21 cellular contexts compared by ENCODE assay signal in the genomic region with DNA sequence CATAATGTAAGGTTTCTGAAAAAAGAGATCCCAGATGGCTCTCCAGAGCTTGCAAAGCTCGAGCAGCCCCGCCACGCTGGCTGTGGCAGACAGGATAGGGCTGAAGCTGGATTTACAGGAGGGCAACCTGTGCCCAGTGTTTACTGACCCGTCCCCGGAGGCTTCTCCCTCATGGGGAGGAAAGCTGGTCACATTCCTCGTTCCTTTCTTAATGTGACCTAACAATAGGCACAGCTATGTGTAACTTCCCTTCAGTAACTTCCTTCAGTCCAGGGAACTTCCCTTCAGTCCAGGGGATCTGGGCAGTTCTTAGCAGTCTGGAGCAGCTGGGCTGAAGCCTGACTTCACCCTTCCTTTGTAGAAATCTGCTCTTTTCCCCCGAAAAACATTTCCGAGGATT. TPM values are rescaled to one million over a fixed set of nuclear protein-coding genes. Genes with fewer than 3 reads are reported as not detected.
DNase-seq lines count a peak whose midpoint lies in the region; ATAC-seq and TF ChIP-seq lines count a peak whose summit lies in the region.
"Had no signal": no experiment of that assay in that cellular context is flagged by ENCODE, and none has a peak within 500 bp of the region (broad histone marks: within the 10 kb centered on the region; RNA-seq: fewer than 3 reads in every experiment).

No MANE protein-coding gene starts in this region.

- H3K9me3 ChIP-seq in lung (ENCODE audit: control insufficient read depth in 2 of 2, insufficient read depth in 1 of 2, low read length in 1 of 2) = no peaks in the 10 kb centered on the region
- no peaks in the 10 kb centered on the region for H3K9me3 ChIP-seq in T-helper 17 cell (ENCODE audit: control insufficient read depth, low read length, poor library complexity, severe bottlenecking)

- TF ChIP-seq CTCF in fibroblast of pulmonary artery (IDR thresholded peaks at IDR 0.05; ENCODE audit: low read length, missing control alignments) (no peak), lung (IDR thresholded peaks at IDR 0.05; ENCODE audit: control extremely low read depth, extremely low read depth) (no peak), dorsolateral prefrontal cortex (IDR thresholded peaks at IDR 0.05 in 54 of 56, conservative IDR thresholded peaks at IDR 0.05 in 2 of 56; ENCODE audit: low read depth in 1 of 56, partially characterized antibody in 56 of 56) (no peak)

- H3K4me3 ChIP-seq in fibroblast of pulmonary artery (replicated peaks; ENCODE audit: low read depth, low read length) (no peak overlapping the region), lung (no peak overlapping the region), dorsolateral prefrontal cortex (no peak overlapping the region)
- H3K4me3 ChIP-seq: cardiac muscle cell had no signal

- H3K4me1 Mint-ChIP-seq in stimulated activated naive CD8-positive, alpha-beta T cell treated with anti-CD3 and anti-CD28 coated beads, Interleukin-15, amount 100 ng/mL, for 72 hours = peaks cover 24% of the 10 kb centered on the region
- peaks cover 14% of the 10 kb centered on the region for H3K4me1 Mint-ChIP-seq in T-helper 17 cell

- H3K27ac ChIP-seq in lung (ENCODE audit: low read depth in 1 of 2, low read length in 1 of 2) (peak overlapping the region; percentile 28 to 37), dorsolateral prefrontal cortex (peak overlapping the region in 3 of 59 donors; percentile 14 to 50 (median 15))
- H3K27ac ChIP-seq: cardiac muscle cell, KMS-11 had no signal

- peaks cover 0 to 2% of the 10 kb centered on the region in 2 donors for H3K4me1 ChIP-seq in lung (ENCODE audit: control insufficient read depth in 2 of 2, insufficient read depth in 2 of 2, low read length in 2 of 2)

- no peak overlapping the region for H3K4me3 Mint-ChIP-seq in stimulated activated naive CD8-positive, alpha-beta T cell treated with anti-CD3 and anti-CD28 coated beads, Interleukin-15, amount 100 ng/mL, for 72 hours
- H3K4me3 Mint-ChIP-seq in T-helper 17 cell = no peak overlapping the region

- intact Hi-C loops in dorsolateral prefrontal cortex (cut with DNase I) = no loop called here

- 41 to 59% methylated on average over 8 of the region's 8 CpGs for WGBS in lung, 2 donors

- H3K27me3 ChIP-seq in lung (ENCODE audit: control insufficient read depth, insufficient read depth) = no peaks in the 10 kb centered on the region
- no peaks in the 10 kb centered on the region for H3K27me3 ChIP-seq in dorsolateral prefrontal cortex
- H3K27me3 ChIP-seq: cardiac muscle cell had no signal

- no peaks in the 10 kb centered on the region for H3K9me3 Mint-ChIP-seq in stimulated activated naive CD8-positive, alpha-beta T cell treated with anti-CD3 and anti-CD28 coated beads, Interleukin-15, amount 100 ng/mL, for 72 hours
- H3K9me3 Mint-ChIP-seq: naive thymus-derived CD8-positive, alpha-beta T cell had no signal

- no peak for DNase-seq in stimulated activated naive CD8-positive, alpha-beta T cell treated with anti-CD3 and anti-CD28 coated beads, Interleukin-15, amount 100 ng/mL, for 72 hours
- DNase-seq in stimulated activated naive CD8-positive, alpha-beta T cell treated with anti-CD3 and anti-CD28 coated beads, Interleukin-15, Interleukin-2, amounts not matched to agents 100 U/mL and 50 U/mL, for 24 hours = no peak
- DNase-seq in fibroblast of pulmonary artery (ENCODE audit: low read depth) = peak; percentile 60
- DNase-seq in lung (ENCODE audit: low spot score) = no peak
- no peak for DNase-seq in dorsolateral prefrontal cortex
- no peak for DNase-seq in T-helper 17 cell
- DNase-seq: ACHN; activated CD4-positive, alpha-beta T cell treated with anti-CD3 and anti-CD28 coated beads for 4 hours; activated naive CD4-positive, alpha-beta T cell treated with anti-CD3 and anti-CD28 coated beads, Interleukin-2, amount 50 U/mL, for 16 hours; effector memory CD4-positive, alpha-beta T cell; HCEC 1CT; naive thymus-derived CD8-positive, alpha-beta T cell; NCI-H1092 treated with DMSO at 0.1 percent for 48 hours; NCI-H774; stimulated activated CD4-positive, alpha-beta T cell treated with anti-CD3 and anti-CD28 coated beads, Interleukin-15, amount 100 ng/mL, for 24 hours; stimulated activated naive CD4-positive, alpha-beta T cell treated with Interleukin-2 at 50 U/mL for 16 hours had no signal

- H3K27me3 Mint-ChIP-seq in stimulated activated naive CD8-positive, alpha-beta T cell treated with anti-CD3 and anti-CD28 coated beads, Interleukin-15, amount 100 ng/mL, for 72 hours = no peaks in the 10 kb centered on the region
- no peaks in the 10 kb centered on the region for H3K27me3 Mint-ChIP-seq in T-helper 17 cell
- H3K27me3 Mint-ChIP-seq: naive thymus-derived CD8-positive, alpha-beta T cell had no signal

- peaks cover 16 to 34% of the 10 kb centered on the region in 2 donors for H3K36me3 ChIP-seq in lung (ENCODE audit: control insufficient read depth in 2 of 2, insufficient read depth in 2 of 2, low read length in 2 of 2)

- no peak for ATAC-seq in stimulated activated naive CD8-positive, alpha-beta T cell treated with anti-CD3 and anti-CD28 coated beads, Interleukin-15, amount 100 ng/mL, for 72 hours
- ATAC-seq in stimulated activated naive CD8-positive, alpha-beta T cell treated with anti-CD3 and anti-CD28 coated beads, Interleukin-15, Interleukin-2, amounts not matched to agents 100 U/mL and 50 U/mL, for 24 hours = no peak
- no peak for ATAC-seq in lung (ENCODE audit: insufficient read depth, low FRiP score)
- ATAC-seq in HG03469 (IDR thresholded peaks at IDR 0.05; ENCODE audit: unreplicated experiment) = no peak
- no peak for ATAC-seq in HG03457 (IDR thresholded peaks at IDR 0.05; ENCODE audit: unreplicated experiment)
- ATAC-seq in T-helper 17 cell = no peak
- ATAC-seq: naive thymus-derived CD8-positive, alpha-beta T cell; Panc1 had no signal

- peaks cover 9% of the 10 kb centered on the region for H3K36me3 Mint-ChIP-seq in T-helper 17 cell (ENCODE audit: low read depth)

- peak overlapping the region; percentile 6 to 46 for H3K27ac Mint-ChIP-seq in stimulated activated naive CD8-positive, alpha-beta T cell treated with anti-CD3 and anti-CD28 coated beads, Interleukin-15, amount 100 ng/mL, for 72 hours
- no peak overlapping the region for H3K27ac Mint-ChIP-seq in T-helper 17 cell

RNA-seq across cellular contexts. Expression of a gene that starts 7.7 kb away (rescaled TPM):
- 1 to 10 TPM; 2.8 to 9.2 TPM for total RNA-seq in lung
- polyA plus RNA-seq in lung = 1 to 10 TPM in 1 of 2 donors, under 1 TPM in 1; 0.94 to 3.7 TPM
- 1 to 10 TPM in 73 of 120 experiments, under 1 TPM in 47; 0.26 to 5.1 (median 1.2) TPM for total RNA-seq in dorsolateral prefrontal cortex
- under 1 TPM; 0.18 to 0.22 TPM for total RNA-seq in T-helper 17 cell

RNA-seq across cellular contexts. Expression of a gene that starts 34.3 kb away (rescaled TPM):
- total RNA-seq in lung (10 to 100 TPM; 16.3 to 26.0 TPM), dorsolateral prefrontal cortex (10 to 100 TPM; 15.1 to 36.8 (median 22.8) TPM), T-helper 17 cell (10 to 100 TPM; 48.8 to 56.9 TPM)
- 10 to 100 TPM; 10.6 to 22.7 TPM for polyA plus RNA-seq in lung
